In genomic region chr10:62916157-62916603, GRCh38 we compare ENCODE assay signal across 12 cellular contexts.
DNase-seq lines count a peak whose midpoint lies in the region; ATAC-seq and TF ChIP-seq lines count a peak whose summit lies in the region.
"Had no signal": no experiment of that assay in that cellular context is flagged by ENCODE, and none has a peak within 500 bp of the region (broad histone marks: within the 10 kb centered on the region; RNA-seq: fewer than 3 reads in every experiment).

No MANE protein-coding gene starts in this region.

- no peak overlapping the region for H3K4ac ChIP-seq in neuronal stem cell (ENCODE audit: low read length)

- peak; percentile 65 to 78 for ATAC-seq in gastrocnemius medialis
- no peak for ATAC-seq in WTC11

- no peak overlapping the region for H3K18ac ChIP-seq in neuronal stem cell (ENCODE audit: low read length)

- H3K79me1 ChIP-seq in neuronal stem cell (ENCODE audit: low read depth, low read length) = no peaks in the 10 kb centered on the region

- H3K9ac ChIP-seq in neuronal stem cell (ENCODE audit: low read depth, low read length, poor library complexity) = no peak overlapping the region
- H3K9ac ChIP-seq: parathyroid adenoma had no signal

- H3K4me1 ChIP-seq in gastrocnemius medialis = no peaks in the 10 kb centered on the region
- H3K4me1 ChIP-seq in neuronal stem cell (ENCODE audit: control insufficient read depth in 2 of 2, insufficient read depth in 1 of 2, low read depth in 1 of 2, low read length in 2 of 2) = peaks cover 5 to 7% of the 10 kb centered on the region in 2 donors
- H3K4me1 ChIP-seq: parathyroid adenoma, upper lobe of left lung had no signal

- no peak overlapping the region for H2AFZ ChIP-seq in neuronal stem cell (ENCODE audit: low read length)
- H2AFZ ChIP-seq: parathyroid adenoma had no signal

- no peak overlapping the region for H3K27ac Mint-ChIP-seq in activated CD4-positive, alpha-beta T cell treated with anti-CD3 and anti-CD28 coated beads, Interleukin-2, amount 10 ng/mL, durations not matched to agents 24 days and 14 days
- no peak overlapping the region for H3K27ac Mint-ChIP-seq in WTC11

- H3K4me2 ChIP-seq in neuronal stem cell (ENCODE audit: insufficient read depth, low read length, poor library complexity, severe bottlenecking) = no peak overlapping the region

- no peak overlapping the region for H4K8ac ChIP-seq in neuronal stem cell (ENCODE audit: low read depth, low read length)

- POLR2A ChIA-PET in WTC11 (lab: Charles Lee) = no interaction called here

- H3K36me3 ChIP-seq in gastrocnemius medialis = no peaks in the 10 kb centered on the region
- no peaks in the 10 kb centered on the region for H3K36me3 ChIP-seq in neuronal stem cell (replicated peaks in 1 of 2; ENCODE audit: control insufficient read depth in 2 of 2, insufficient read depth in 2 of 2, low read length in 2 of 2)
- H3K36me3 ChIP-seq: upper lobe of left lung had no signal

- H3K27me3 Mint-ChIP-seq in activated CD4-positive, alpha-beta T cell treated with anti-CD3 and anti-CD28 coated beads, Interleukin-2, amount 10 ng/mL, durations not matched to agents 24 days and 14 days = peaks cover 14% of the 10 kb centered on the region
- H3K27me3 Mint-ChIP-seq in WTC11 (ENCODE audit: low read depth) = no peaks in the 10 kb centered on the region; the same call in 1 of the 2 replicates

- H3K36me3 Mint-ChIP-seq in activated CD4-positive, alpha-beta T cell treated with anti-CD3 and anti-CD28 coated beads, Interleukin-2, amount 10 ng/mL, durations not matched to agents 24 days and 14 days (ENCODE audit: low read depth) = no peaks in the 10 kb centered on the region
- H3K36me3 Mint-ChIP-seq in WTC11 = no peaks in the 10 kb centered on the region

- no peak for TF ChIP-seq POLR2A in gastrocnemius medialis (IDR thresholded peaks at IDR 0.05)

- in situ Hi-C loops in SK-MEL-5 (cut with HindIII; ENCODE audit: low pct_unique_long_range_greater_than_20kb, low sequenced_read_pairs) = no loop called here
- in situ Hi-C loops in gastrocnemius medialis (cut with MboI; ENCODE audit: low sequenced_read_pairs in 4 of 4) = no loop called here

- DNase-seq in GOT3 (lab: John Stamatoyannopoulos, UW) (peak; percentile 8), SK-MEL-5 (ENCODE audit: low read depth, low spot score) (peak; percentile 75), fibroblast of the aortic adventitia (ENCODE audit: low read depth) (peak; percentile 95), gastrocnemius medialis (no peak), WTC11 (ENCODE audit: low spot score) (no peak), neuronal stem cell (ENCODE audit: low spot score) (no peak)
- DNase-seq in activated CD4-positive, alpha-beta T cell treated with anti-CD3 and anti-CD28 coated beads, Interleukin-2, amount 10 ng/mL, durations not matched to agents 24 days and 14 days = no peak
- DNase-seq in stimulated activated CD4-positive, alpha-beta T cell treated with anti-CD3 and anti-CD28 coated beads, Interleukin-4, amount 100 ng/mL, for 24 hours = no peak
- DNase-seq: NCI-H82, T-helper 2 cell, upper lobe of left lung had no signal

- peaks cover 9% of the 10 kb centered on the region for H3K4me1 Mint-ChIP-seq in activated CD4-positive, alpha-beta T cell treated with anti-CD3 and anti-CD28 coated beads, Interleukin-2, amount 10 ng/mL, durations not matched to agents 24 days and 14 days
- H3K4me1 Mint-ChIP-seq in WTC11 = peaks cover 18% of the 10 kb centered on the region

- H3K4me3 ChIP-seq in fibroblast of the aortic adventitia (ENCODE audit: low read depth, low read length) = no peak overlapping the region
- H3K4me3 ChIP-seq in gastrocnemius medialis = no peak overlapping the region
- no peak overlapping the region for H3K4me3 ChIP-seq in neuronal stem cell (ENCODE audit: low read length in 2 of 2)
- H3K4me3 ChIP-seq: upper lobe of left lung had no signal

- no peak overlapping the region for H2BK15ac ChIP-seq in neuronal stem cell (ENCODE audit: low read length)

- no peak overlapping the region for H2BK12ac ChIP-seq in neuronal stem cell (ENCODE audit: low read length)

- H2BK5ac ChIP-seq in neuronal stem cell (ENCODE audit: low read length) = no peak overlapping the region

- H3K4me3 Mint-ChIP-seq in activated CD4-positive, alpha-beta T cell treated with anti-CD3 and anti-CD28 coated beads, Interleukin-2, amount 10 ng/mL, durations not matched to agents 24 days and 14 days = no peak overlapping the region
- no peak overlapping the region for H3K4me3 Mint-ChIP-seq in WTC11

- intact Hi-C loops in gastrocnemius medialis (cut with DNase I; ENCODE audit: low total_unique reads) = no loop called here
- intact Hi-C loops in activated CD4-positive, alpha-beta T cell treated with anti-CD3 and anti-CD28 coated beads, Interleukin-2, amount 10 ng/mL, durations not matched to agents 24 days and 14 days (cut with micrococcal nuclease) = no loop called here

- no peak overlapping the region for H3K23ac ChIP-seq in neuronal stem cell (ENCODE audit: low read depth, low read length, poor library complexity)

- no peaks in the 10 kb centered on the region for H3K9me3 Mint-ChIP-seq in activated CD4-positive, alpha-beta T cell treated with anti-CD3 and anti-CD28 coated beads, Interleukin-2, amount 10 ng/mL, durations not matched to agents 24 days and 14 days
- H3K9me3 Mint-ChIP-seq in WTC11 = no peaks in the 10 kb centered on the region; the same call in 1 of the 2 replicates

- H3K27ac ChIP-seq in gastrocnemius medialis (no peak overlapping the region), neuronal stem cell (replicated peaks; ENCODE audit: low read length) (no peak overlapping the region)
- H3K27ac ChIP-seq: parathyroid adenoma, upper lobe of left lung had no signal

- H3K27me3 ChIP-seq in gastrocnemius medialis = no peaks in the 10 kb centered on the region
- no peaks in the 10 kb centered on the region for H3K27me3 ChIP-seq in neuronal stem cell (ENCODE audit: control insufficient read depth in 3 of 3, insufficient read depth in 3 of 3, low read depth in 1 of 3, low read length in 3 of 3)
- H3K27me3 ChIP-seq: upper lobe of left lung had no signal

- WGBS in neuronal stem cell (ENCODE audit: extremely low coverage in 2 of 2, insufficient read length in 2 of 2, insufficient replicate concordance in 1 of 2), 2 donors = no CpG with 5 or more reads among the region's 1 CpG

- no peak overlapping the region for H4K91ac ChIP-seq in neuronal stem cell (ENCODE audit: low read depth, low read length, poor library complexity)

- no peak overlapping the region for H3K14ac ChIP-seq in neuronal stem cell (ENCODE audit: low read length)

- H3K9me3 ChIP-seq in gastrocnemius medialis = no peaks in the 10 kb centered on the region
- no peaks in the 10 kb centered on the region for H3K9me3 ChIP-seq in neuronal stem cell (replicated peaks in 1 of 2; ENCODE audit: control insufficient read depth in 2 of 2, insufficient read depth in 1 of 2, low read depth in 1 of 2, low read length in 2 of 2)
- H3K9me3 ChIP-seq: upper lobe of left lung had no signal

- no peak overlapping the region for H2BK120ac ChIP-seq in neuronal stem cell (ENCODE audit: low read depth, low read length)

- CTCF ChIA-PET in WTC11 (lab: Charles Lee) = no interaction called here

- no peak overlapping the region for H2AK5ac ChIP-seq in neuronal stem cell (ENCODE audit: low read depth, low read length)

- no peak for TF ChIP-seq CTCF in fibroblast of the aortic adventitia (IDR thresholded peaks at IDR 0.05; ENCODE audit: insufficient read depth, low read length)
- no peak for TF ChIP-seq CTCF in gastrocnemius medialis (IDR thresholded peaks at IDR 0.05 in 4 of 5, conservative IDR thresholded peaks at IDR 0.05 in 1 of 5)
- TF ChIP-seq CTCF in WTC11 (IDR thresholded peaks at IDR 0.05) = no peak

TF ChIP-seq in WTC11, 78 proteins besides CTCF, POLR2A, EP300 and RAD21 (continues in another document):
- no peak for TF ChIP-seq NFE2L1 (CRISPR knock-in tag; IDR thresholded peaks at IDR 0.05)
- TF ChIP-seq E2F4 (CRISPR knock-in tag; IDR thresholded peaks at IDR 0.05; ENCODE audit: borderline replicate concordance, low read depth) = no peak
- TF ChIP-seq TEAD1 (CRISPR knock-in tag; IDR thresholded peaks at IDR 0.05) = no peak
- TF ChIP-seq MLX (CRISPR knock-in tag; IDR thresholded peaks at IDR 0.05) = no peak
- TF ChIP-seq ESRRA (CRISPR knock-in tag; IDR thresholded peaks at IDR 0.05; ENCODE audit: borderline replicate concordance) = no peak
- TF ChIP-seq ZNF671 (CRISPR knock-in tag; IDR thresholded peaks at IDR 0.05) = no peak
- no peak for TF ChIP-seq MXD4 (CRISPR knock-in tag; IDR thresholded peaks at IDR 0.05; ENCODE audit: borderline replicate concordance)

Comparison
In these comparisons a context has a peak if more than half of its experiments do, and no peak if none do; other contexts are left out.
1. DNase-seq: peak in GOT3 (single experiment), SK-MEL-5 (single experiment) and fibroblast of the aortic adventitia (single experiment); none in gastrocnemius medialis (0 of 2), activated CD4-positive, alpha-beta T cell treated with anti-CD3 and anti-CD28 coated beads, Interleukin-2, amount 10 ng/mL, durations not matched to agents 24 days and 14 days (single experiment), WTC11 (single experiment), stimulated activated CD4-positive, alpha-beta T cell treated with anti-CD3 and anti-CD28 coated beads, Interleukin-4, amount 100 ng/mL, for 24 hours (single experiment) and neuronal stem cell (single experiment).